Comparison of ENCODE assay signal across 1 cellular context in genomic region chr16:53433930-53434435, GRCh38.
TF ChIP-seq lines count a peak whose summit lies in the region.

No MANE protein-coding gene starts in this region.

TF ChIP-seq in GM23338, 12 proteins besides CTCF, POLR2A, EP300 and RAD21 (continued from another document):
- TF ChIP-seq ETS1 (IDR thresholded peaks at IDR 0.05): peak; percentile 87
- TF ChIP-seq CREB1 (CRISPR knock-in tag; IDR thresholded peaks at IDR 0.05; ENCODE audit: low read depth): peak; percentile 72; the same call in 1 of the 2 replicates
